11 cellular contexts compared by ENCODE assay signal in genomic region chr6:36139991-36140710, GRCh38.
DNase-seq lines count a peak whose midpoint lies in the region; ATAC-seq and TF ChIP-seq lines count a peak whose summit lies in the region.
"Had no signal": no experiment of that assay in that cellular context is flagged by ENCODE, and none has a peak within 500 bp of the region (broad histone marks: within the 10 kb centered on the region; RNA-seq: fewer than 3 reads in every experiment).

No MANE protein-coding gene starts in this region.

- DNase-seq in GM03348 (ENCODE audit: low spot score) = peak; percentile 1
- no peak for DNase-seq in WERI-Rb-1
- peak; percentile 60 for DNase-seq in middle frontal gyrus (ENCODE audit: extremely low spot score, low spot score)
- DNase-seq in COLO829 (ENCODE audit: low spot score) = no peak
- DNase-seq: activated T-cell treated with anti-CD3 and anti-CD28 coated beads for 4 hours; stimulated activated CD4-positive, alpha-beta T cell treated with anti-CD3 and anti-CD28 coated beads, Interleukin-4, amount 100 ng/mL, for 24 hours had no signal

- ATAC-seq in HG02884 (IDR thresholded peaks at IDR 0.05; ENCODE audit: unreplicated experiment) = no peak
- no peak for ATAC-seq in GM21423 (IDR thresholded peaks at IDR 0.05; ENCODE audit: unreplicated experiment)
- ATAC-seq in HG03354 (IDR thresholded peaks at IDR 0.05; ENCODE audit: poor library complexity, severe bottlenecking, unreplicated experiment) = no peak

- peak overlapping the region in 6 of 10 experiments; percentile 2 to 35 (median 16); a peak in 6 of 20 replicates for H3K4me3 ChIP-seq in BLaER1 treated with 17β-estradiol and CSF1 and Interleukin-3, amounts not matched to agents 10 nM and 100 nM
- no peak overlapping the region for H3K4me3 ChIP-seq in WERI-Rb-1 (ENCODE audit: low read depth, low read length)
- H3K4me3 ChIP-seq: hepatocyte had no signal

- H3K4me2 ChIP-seq in BLaER1 treated with 17β-estradiol and CSF1 and Interleukin-3, amounts not matched to agents 10 nM and 100 nM = peak overlapping the region; percentile 24 to 100 (median 90)
- H3K4me2 ChIP-seq: hepatocyte had no signal

- H4K20me1 ChIP-seq in BLaER1 treated with 17β-estradiol and CSF1 and Interleukin-3, amounts not matched to agents 10 nM and 100 nM = peaks cover 0 to 15% (median 0%) of the 10 kb centered on the region in 11 experiments; a peak in 3 of 22 replicates

- H3K9ac ChIP-seq in BLaER1 treated with 17β-estradiol and CSF1 and Interleukin-3, amounts not matched to agents 10 nM and 100 nM = peak overlapping the region in 9 of 11 experiments; percentile 41 to 83 (median 63); a peak in 18 of 22 replicates

- peaks cover 0 to 10% (median 5%) of the 10 kb centered on the region in 11 experiments; a peak in 9 of 22 replicates for H3K9me3 ChIP-seq in BLaER1 treated with 17β-estradiol and CSF1 and Interleukin-3, amounts not matched to agents 10 nM and 100 nM (replicated peaks in 1 of 11)
- H3K9me3 ChIP-seq in WERI-Rb-1 (ENCODE audit: severe bottlenecking) = no peaks in the 10 kb centered on the region

- H3K36me3 ChIP-seq in BLaER1 treated with 17β-estradiol and CSF1 and Interleukin-3, amounts not matched to agents 10 nM and 100 nM = peaks cover 8 to 68% (median 37%) of the 10 kb centered on the region in 11 experiments; a peak in 19 of 22 replicates
- H3K36me3 ChIP-seq in WERI-Rb-1 = no peaks in the 10 kb centered on the region

- H3K4me1 ChIP-seq in BLaER1 treated with 17β-estradiol and CSF1 and Interleukin-3, amounts not matched to agents 10 nM and 100 nM = peaks cover 74 to 99% (median 86%) of the 10 kb centered on the region in 10 experiments

- H3K27ac ChIP-seq in BLaER1 treated with 17β-estradiol and CSF1 and Interleukin-3, amounts not matched to agents 10 nM and 100 nM = peak overlapping the region in 9 of 11 experiments; percentile 39 to 92 (median 78); a peak in 18 of 22 replicates
- peak overlapping the region; percentile 26 for H3K27ac ChIP-seq in WERI-Rb-1
- H3K27ac ChIP-seq: hepatocyte had no signal

- no peak for TF ChIP-seq CTCF in WERI-Rb-1 (IDR thresholded peaks at IDR 0.05; ENCODE audit: low read depth, low read length)

- H3K27me3 ChIP-seq in BLaER1 treated with 17β-estradiol and CSF1 and Interleukin-3, amounts not matched to agents 10 nM and 100 nM = no peaks in the 10 kb centered on the region
- H3K27me3 ChIP-seq in WERI-Rb-1 (ENCODE audit: insufficient read depth, low read depth, severe bottlenecking) = no peaks in the 10 kb centered on the region
- H3K27me3 ChIP-seq: hepatocyte had no signal

Comparison
In these comparisons a context has a peak if more than half of its experiments do, and no peak if none do; other contexts are left out.
1. DNase-seq: peak in GM03348 (single experiment) and middle frontal gyrus (single experiment); none in WERI-Rb-1 (single experiment) and COLO829 (single experiment).